Comparison of ENCODE assay signal across 17 cellular contexts in genomic region chr9:129222691-129223218, GRCh38. TPM values are rescaled to one million over a fixed set of nuclear protein-coding genes. Genes with fewer than 3 reads are reported as not detected.
DNase-seq lines count a peak whose midpoint lies in the region; ATAC-seq and TF ChIP-seq lines count a peak whose summit lies in the region.
"Had no signal": no experiment of that assay in that cellular context is flagged by ENCODE, and none has a peak within 500 bp of the region (broad histone marks: within the 10 kb centered on the region; RNA-seq: fewer than 3 reads in every experiment).

No MANE protein-coding gene starts in this region.

- H3K4me3 Mint-ChIP-seq in WTC11, result no peak overlapping the region

- no peak overlapping the region for H2BK15ac ChIP-seq in mesenchymal stem cell (ENCODE audit: low read depth, poor library complexity, severe bottlenecking)

- H4K20me1 ChIP-seq in mammary epithelial cell (ENCODE audit: insufficient read depth, low read length), result no peaks in the 10 kb centered on the region

- ATAC-seq in Right ventricle myocardium inferior, result no peak
- ATAC-seq in WTC11, result peak; percentile 5; the same call in 1 of the 2 replicates
- ATAC-seq: A549, HCT116, K562 had no signal

- no peak overlapping the region for H3K14ac ChIP-seq in mesenchymal stem cell (ENCODE audit: low read length in 2 of 2)

- no peaks in the 10 kb centered on the region for H3K36me3 Mint-ChIP-seq in WTC11

- H3K9ac ChIP-seq in mesenchymal stem cell (ENCODE audit: low read length), result no peak overlapping the region
- H3K9ac ChIP-seq in mammary epithelial cell (ENCODE audit: insufficient read depth, low read length), result no peak overlapping the region

- dilution Hi-C loops in mammary epithelial cell (cut with HindIII; ENCODE audit: low sequenced_read_pairs), result no loop called here

- H3K9me3 ChIP-seq in left ventricle myocardium inferior (replicated peaks) (no peaks in the 10 kb centered on the region), mesenchymal stem cell (ENCODE audit: control insufficient read depth, low read length) (no peaks in the 10 kb centered on the region), spleen (no peaks in the 10 kb centered on the region), mammary epithelial cell (replicated peaks; ENCODE audit: insufficient read depth, low read length) (no peaks in the 10 kb centered on the region)
- H3K9me3 ChIP-seq: A549 had no signal

- H3K18ac ChIP-seq in mesenchymal stem cell (ENCODE audit: low read depth in 1 of 2, low read length in 2 of 2), result peak overlapping the region in 1 of 2 experiments; percentile 59

- H2AK5ac ChIP-seq in mesenchymal stem cell (ENCODE audit: low read length, severe bottlenecking), result no peak overlapping the region

- no peaks in the 10 kb centered on the region for H3K9me3 Mint-ChIP-seq in WTC11

- H4K91ac ChIP-seq in mesenchymal stem cell (ENCODE audit: low read length), result peak overlapping the region; percentile 19

- BruUV-seq in mammary epithelial cell (replicated peaks; lab: Mats Ljungman, UMichigan), result no TSS peak

- H3K4me2 ChIP-seq in mesenchymal stem cell (ENCODE audit: low read length, poor library complexity, severe bottlenecking) (no peak overlapping the region), mammary epithelial cell (ENCODE audit: insufficient read depth, low read depth, low read length) (no peak overlapping the region)
- H3K4me2 ChIP-seq: A549 had no signal

- no peaks in the 10 kb centered on the region for H3K27me3 Mint-ChIP-seq in WTC11 (ENCODE audit: low read depth)

- POLR2A ChIA-PET in WTC11 (lab: Charles Lee), result interaction anchor here (0.6 to 1.3 kb wide), 2 partner anchors 45 to 284 kb away, joined by 5 read pairs; partner anchors contain the start of gene IER5L

- H2AFZ ChIP-seq in mesenchymal stem cell (ENCODE audit: low read depth, low read length) (no peak overlapping the region), mammary epithelial cell (ENCODE audit: low read depth, low read length) (no peak overlapping the region)

- no peak for TF ChIP-seq CTCF in left ventricle myocardium inferior (IDR thresholded peaks at IDR 0.05; ENCODE audit: borderline replicate concordance)
- no peak for TF ChIP-seq CTCF in WTC11 (IDR thresholded peaks at IDR 0.05)
- no peak for TF ChIP-seq CTCF in spleen (IDR thresholded peaks at IDR 0.05 in 8 of 11, conservative IDR thresholded peaks at IDR 0.05 in 3 of 11)
- TF ChIP-seq CTCF in mammary epithelial cell (conservative IDR thresholded peaks at IDR 0.05 in 1 of 2, IDR thresholded peaks at IDR 0.05 in 1 of 2; ENCODE audit: extremely low read depth in 1 of 2, insufficient read depth in 1 of 2, low read depth in 1 of 2, low read length in 2 of 2), result no peak

- in situ Hi-C loops in mammary epithelial cell (cut with MboI; ENCODE audit: low sequenced_read_pairs in 2 of 2), result no loop called here

- H3K27ac Mint-ChIP-seq in WTC11, result peak overlapping the region; percentile 96; the same call in 1 of the 2 replicates

- no peak overlapping the region for H3K4me3 ChIP-seq in left ventricle myocardium inferior
- no peak overlapping the region for H3K4me3 ChIP-seq in mesenchymal stem cell (ENCODE audit: insufficient read depth in 1 of 2, low read depth in 1 of 2, low read length in 2 of 2)
- H3K4me3 ChIP-seq in spleen, result no peak overlapping the region
- H3K4me3 ChIP-seq in mammary epithelial cell (replicated peaks in 1 of 3; ENCODE audit: insufficient read depth in 1 of 3, low read depth in 2 of 3, low read length in 3 of 3), result no peak overlapping the region
- H3K4me3 ChIP-seq: A549, K562 had no signal

- H3K4me1 Mint-ChIP-seq in WTC11, result peaks cover 52% of the 10 kb centered on the region

- CTCF ChIA-PET in WTC11 (lab: Charles Lee), result interaction anchor here (0.6 to 2.4 kb wide), 5 partner anchors 10 to 83 kb away, joined by 4 to 13 read pairs (median 5); no protein-coding TSS in a partner anchor
- CTCF ChIA-PET in mammary epithelial cell (lab: Charles Lee; ENCODE audit: low non-redundant PET), result no interaction called here

- H3K4ac ChIP-seq in mesenchymal stem cell (ENCODE audit: low read depth in 1 of 2, low read length in 2 of 2), result peak overlapping the region in 1 of 2 experiments; percentile 20

- peak overlapping the region; percentile 20 to 93 for H2BK12ac ChIP-seq in mesenchymal stem cell (ENCODE audit: low read length in 2 of 2)

- no peak overlapping the region for H3K27ac ChIP-seq in left ventricle myocardium inferior (replicated peaks)
- no peak overlapping the region for H3K27ac ChIP-seq in mesenchymal stem cell (ENCODE audit: low read length, poor library complexity, severe bottlenecking)
- H3K27ac ChIP-seq in spleen, result peak overlapping the region in 6 of 8 donors; percentile 4 to 75 (median 69)
- no peak overlapping the region for H3K27ac ChIP-seq in mammary epithelial cell (ENCODE audit: insufficient read depth, low read depth, low read length)

- no peaks in the 10 kb centered on the region for H3K36me3 ChIP-seq in left ventricle myocardium inferior
- H3K36me3 ChIP-seq in mesenchymal stem cell (ENCODE audit: control insufficient read depth in 1 of 2, insufficient read depth in 2 of 2, low read depth in 1 of 2, low read length in 2 of 2), result no peaks in the 10 kb centered on the region
- no peaks in the 10 kb centered on the region for H3K36me3 ChIP-seq in spleen
- H3K36me3 ChIP-seq in mammary epithelial cell (ENCODE audit: insufficient read depth, low read length), result no peaks in the 10 kb centered on the region

- intact Hi-C loops in Right ventricle myocardium inferior (cut with DNase I) (no loop called here), left ventricle myocardium inferior (cut with micrococcal nuclease) (no loop called here), spleen (cut with DNase I; ENCODE audit: low total_unique reads) (no loop called here), mammary epithelial cell (cut with micrococcal nuclease) (no loop called here)

- H3K79me2 ChIP-seq in mammary epithelial cell (ENCODE audit: insufficient read depth, low read length), result no peaks in the 10 kb centered on the region

- peak; percentile 30 for DNase-seq in Right ventricle myocardium inferior (ENCODE audit: missing footprints)
- no peak for DNase-seq in left ventricle myocardium inferior
- DNase-seq in WTC11 (ENCODE audit: low spot score), result no peak
- DNase-seq in mesenchymal stem cell, result no peak
- no peak for DNase-seq in spleen
- DNase-seq in anterior cingulate cortex (lab: John Stamatoyannopoulos, UW), result no peak
- no peak for DNase-seq in mammary epithelial cell
- DNase-seq in iPS-NIHi11 (ENCODE audit: low spot score), result no peak
- DNase-seq: C1 segment of cervical spinal cord, DND-41, NCI-H187 treated with DMSO at 0.1 percent for 48 hours, NCI-H446, NCI-H69, OCI-M1 had no signal

- WGBS in mesenchymal stem cell, result 95% methylated on average over 19 of the region's 21 CpGs
- WGBS in spleen, 5 donors, result 90 to 94% (median 91%) methylated on average over 21 of the region's 21 CpGs
- WGBS in mammary epithelial cell (ENCODE audit: low coverage, missing lambda C conversion rate), result 99% methylated on average over 14 of the region's 21 CpGs

- H3K23ac ChIP-seq in mesenchymal stem cell (ENCODE audit: low read length in 2 of 2), result no peak overlapping the region

- no peaks in the 10 kb centered on the region for H3K79me1 ChIP-seq in mesenchymal stem cell (replicated peaks; ENCODE audit: low read length, poor library complexity, severe bottlenecking)

- H3K27me3 ChIP-seq in left ventricle myocardium inferior (ENCODE audit: low read depth), result no peaks in the 10 kb centered on the region
- no peaks in the 10 kb centered on the region for H3K27me3 ChIP-seq in mesenchymal stem cell (ENCODE audit: control insufficient read depth in 1 of 2, insufficient read depth in 1 of 2, low read length in 2 of 2)
- H3K27me3 ChIP-seq in spleen (replicated peaks in 1 of 7), result peaks cover 0 to 6% (median 0%) of the 10 kb centered on the region in 7 donors
- H3K27me3 ChIP-seq in mammary epithelial cell (ENCODE audit: insufficient read depth, low read length), result no peaks in the 10 kb centered on the region

- H2BK120ac ChIP-seq in mesenchymal stem cell (ENCODE audit: low read depth, low read length), result peak overlapping the region; percentile 42

- H2BK5ac ChIP-seq in mesenchymal stem cell (ENCODE audit: low read depth, low read length, poor library complexity, severe bottlenecking), result no peak overlapping the region

- H3K4me1 ChIP-seq in left ventricle myocardium inferior (peaks cover 32% of the 10 kb centered on the region), mesenchymal stem cell (ENCODE audit: control insufficient read depth, insufficient read depth, low read depth, low read length) (peaks cover 6% of the 10 kb centered on the region), spleen (peaks cover 0 to 61% (median 44%) of the 10 kb centered on the region in 6 donors), mammary epithelial cell (ENCODE audit: insufficient read depth, low read length) (peaks cover 13% of the 10 kb centered on the region)

- no peak overlapping the region for H4K8ac ChIP-seq in mesenchymal stem cell (ENCODE audit: low read length)

- no peak for TF ChIP-seq POLR2A in spleen (IDR thresholded peaks at IDR 0.05)

TF ChIP-seq in WTC11, 78 proteins besides CTCF, POLR2A, EP300 and RAD21:
- TF ChIP-seq JAZF1 (CRISPR knock-in tag; IDR thresholded peaks at IDR 0.05) (no peak), USF2 (CRISPR knock-in tag; IDR thresholded peaks at IDR 0.05) (no peak), ZNF317 (CRISPR knock-in tag; IDR thresholded peaks at IDR 0.05; ENCODE audit: borderline replicate concordance, low read depth) (no peak), ZNF263 (CRISPR knock-in tag; IDR thresholded peaks at IDR 0.05; ENCODE audit: low read depth) (no peak), NR1H2 (CRISPR knock-in tag; IDR thresholded peaks at IDR 0.05) (no peak), ZNF219 (CRISPR knock-in tag; IDR thresholded peaks at IDR 0.05; ENCODE audit: borderline replicate concordance) (no peak)

RNA-seq across cellular contexts. Expression of gene IER5L, which starts 44.7 kb away (rescaled TPM):
- 4.6 TPM for total RNA-seq in Right ventricle myocardium inferior
- 3.8 TPM for total RNA-seq in left ventricle myocardium inferior
- total RNA-seq in WTC11 (2021), result 4.6 to 5.9 TPM (median 5.1 TPM) in 3 replicates
- polyA plus RNA-seq in mesenchymal stem cell (2013, experiment 1 of 2), result 26.8 TPM
- polyA plus RNA-seq in mesenchymal stem cell (2013, experiment 2 of 2), result 26.3 TPM
- total RNA-seq in spleen, result 10 to 100 TPM in 2 of 7 donors, 1 to 10 TPM in 5; 3.9 to 10.4 (median 8.7) TPM
- polyA plus RNA-seq in spleen, result 10 to 100 TPM in 1 of 3 donors, 1 to 10 TPM in 2; 6.9 to 14.0 (median 7.7) TPM
- total RNA-seq in mammary epithelial cell, result 10 to 100 TPM; 13.5 to 34.2 TPM
- 7.0 TPM for polyA plus RNA-seq in mammary epithelial cell
- polyA minus RNA-seq in mammary epithelial cell, result 1.4 TPM

Comparison
In these comparisons a context has a peak if more than half of its experiments do, and no peak if none do; other contexts are left out.
1. H3K27ac ChIP-seq: peak in spleen (6 of 8); none in left ventricle myocardium inferior (single experiment), mesenchymal stem cell (single experiment) and mammary epithelial cell (single experiment).